Comparison of ENCODE assay signal across 25 cellular contexts in genomic region chrX:21766101-21766500, GRCh38. TPM values are rescaled to one million over a fixed set of nuclear protein-coding genes. Genes with fewer than 3 reads are reported as not detected.
DNase-seq lines count a peak whose midpoint lies in the region; ATAC-seq, FAIRE-seq and TF ChIP-seq lines count a peak whose summit lies in the region.
"Had no signal": no experiment of that assay in that cellular context is flagged by ENCODE, and none has a peak within 500 bp of the region (broad histone marks: within the 10 kb centered on the region; RNA-seq: fewer than 3 reads in every experiment).

No MANE protein-coding gene starts in this region.

- H3K36me3 ChIP-seq in bronchial epithelial cell (ENCODE audit: control insufficient read depth, insufficient read depth, low read length) = no peaks in the 10 kb centered on the region
- no peaks in the 10 kb centered on the region for H3K36me3 ChIP-seq in MM.1S (replicated peaks; ENCODE audit: insufficient read depth, low read length)

- no peaks in the 10 kb centered on the region for H3K79me2 ChIP-seq in MM.1S (ENCODE audit: low read length)

- H3K9me3 ChIP-seq in MM.1S (replicated peaks; ENCODE audit: insufficient read depth, low read length) (no peaks in the 10 kb centered on the region), right cardiac atrium (ENCODE audit: control insufficient read depth, low read length) (no peaks in the 10 kb centered on the region)
- H3K9me3 ChIP-seq: Caco-2 had no signal

- H3K27me3 ChIP-seq in bronchial epithelial cell (ENCODE audit: control insufficient read depth, insufficient read depth, low read length) (no peaks in the 10 kb centered on the region), MM.1S (replicated peaks; ENCODE audit: insufficient read depth, low read length) (no peaks in the 10 kb centered on the region), right cardiac atrium (ENCODE audit: control insufficient read depth, insufficient read depth) (no peaks in the 10 kb centered on the region)

- intact Hi-C loops in right cardiac atrium (cut with DNase I) = no loop called here

- H3K9ac ChIP-seq in MM.1S (ENCODE audit: low read length) = no peak overlapping the region

- no peaks in the 10 kb centered on the region for H4K20me1 ChIP-seq in MM.1S (ENCODE audit: insufficient read depth, low read length)

- H3K4me3 ChIP-seq in bronchial epithelial cell (ENCODE audit: low read depth, low read length) (no peak overlapping the region), fibroblast of mammary gland (ENCODE audit: control insufficient read depth, low read depth, low read length) (no peak overlapping the region), MM.1S (ENCODE audit: low read length) (no peak overlapping the region), right cardiac atrium (ENCODE audit: low read length) (no peak overlapping the region)
- H3K4me3 ChIP-seq: GM12878, GM23338, K562 had no signal

- H3K9me2 ChIP-seq in MM.1S (replicated peaks; ENCODE audit: insufficient read depth, low read length) = no peaks in the 10 kb centered on the region

- H2AFZ ChIP-seq in MM.1S (ENCODE audit: low read length) = no peak overlapping the region
- H2AFZ ChIP-seq: GM23338 had no signal

- TF ChIP-seq CTCF in bronchial epithelial cell (IDR thresholded peaks at IDR 0.05; ENCODE audit: insufficient read depth, low read length, severe bottlenecking) (no peak), fibroblast of mammary gland (conservative IDR thresholded peaks at IDR 0.05; ENCODE audit: control insufficient read depth, insufficient read depth, low read depth, low read length) (no peak), MM.1S (IDR thresholded peaks at IDR 0.05; ENCODE audit: low read length) (no peak)

- ATAC-seq in HG02798 (IDR thresholded peaks at IDR 0.05; ENCODE audit: poor library complexity, unreplicated experiment) = no peak
- ATAC-seq in right cardiac atrium = no peak
- ATAC-seq: GM12878, GM23338, K562 had no signal

- FAIRE-seq in GM19239 (lab: Jason Lieb, UNC) (peak; percentile 64), bronchial epithelial cell (lab: Jason Lieb, UNC) (no peak)
- FAIRE-seq: A204.1, D721Med, GM12878, H54, K562 had no signal

- no peak overlapping the region for H3K27ac ChIP-seq in MM.1S (ENCODE audit: low read length)
- H3K27ac ChIP-seq in right cardiac atrium (ENCODE audit: low read length) = no peak overlapping the region
- H3K27ac ChIP-seq: C4-2B, HL-60 had no signal

- no peaks in the 10 kb centered on the region for H3F3A ChIP-seq in MM.1S (ENCODE audit: insufficient read depth, low read length)

- peak; percentile 59 for DNase-seq in DMS53 (lab: John Stamatoyannopoulos, UW)
- no peak for DNase-seq in GM19239 (ENCODE audit: insufficient read length, low spot score)
- DNase-seq in bronchial epithelial cell (ENCODE audit: low read depth) = peak; percentile 72
- DNase-seq in fibroblast of mammary gland (ENCODE audit: low read depth) = peak; percentile 3
- no peak for DNase-seq in NOMO-1 treated with DMSO at 0.1 percent for 48 hours (lab: John Stamatoyannopoulos, UW; ENCODE audit: unreplicated experiment)
- DNase-seq in MM.1S = no peak
- DNase-seq in right cardiac atrium = no peak
- DNase-seq: AML-193; Caco-2; CD4-positive, alpha-beta T cell; DMS79 treated with DMSO at 0.1 percent for 48 hours; HCEC 1CT; IMR-90 had no signal

- H3K4me1 ChIP-seq in MM.1S (ENCODE audit: low read length) = no peaks in the 10 kb centered on the region
- H3K4me1 ChIP-seq in right cardiac atrium (ENCODE audit: control insufficient read depth, insufficient read depth, low read length) = no peaks in the 10 kb centered on the region
- H3K4me1 ChIP-seq: Caco-2 had no signal

- H3K4me2 ChIP-seq in MM.1S (ENCODE audit: low read depth, low read length) = no peak overlapping the region
- H3K4me2 ChIP-seq: GM23338 had no signal

RNA-seq across cellular contexts. Expression of gene SMPX, which starts 8.2 kb away (rescaled TPM):
- total RNA-seq in bronchial epithelial cell (not detected in 2 replicates), right cardiac atrium (100 to 1,000 TPM; 422 to 570 (median 436) TPM)
- polyA plus RNA-seq in right cardiac atrium = 714 TPM
- total RNA-seq: CD4-positive, alpha-beta T cell; G401; GM12878; GM23338; HT1080; IMR-90; K562 had no signal
- polyA plus RNA-seq: BJ, GM23338, IMR-90, K562 had no signal

Comparison
In these comparisons a context has a peak if more than half of its experiments do, and no peak if none do; other contexts are left out.
1. DNase-seq: peak in DMS53 (single experiment), bronchial epithelial cell (single experiment) and fibroblast of mammary gland (single experiment); none in GM19239 (single experiment), NOMO-1 treated with DMSO at 0.1 percent for 48 hours (single experiment), MM.1S (single experiment) and right cardiac atrium (0 of 3).
2. RNA of gene SMPX, which starts 8.2 kb away (total RNA-seq): 422 to 570 TPM in right cardiac atrium; not detected in bronchial epithelial cell; every median in the first group is over 100 times any median in the second.